In genomic region chr17:22128723-22129122, GRCh38 we compare ENCODE assay signal across 26 cellular contexts.
"Had no signal": no experiment of that assay in that cellular context is flagged by ENCODE, and none has a peak within 500 bp of the region (broad histone marks: within the 10 kb centered on the region; RNA-seq: fewer than 3 reads in every experiment).

No MANE protein-coding gene starts in this region.

- H3K27ac ChIP-seq: adrenal gland, Peyer's patch, SK-N-MC had no signal

- H3K4me3 ChIP-seq: adrenal gland, Peyer's patch, SK-N-MC had no signal

- H3K36me3 Mint-ChIP-seq: activated naive CD8-positive, alpha-beta T cell treated with anti-CD3 and anti-CD28 coated beads, Interleukin-2, amount 10 ng/mL, durations not matched to agents 7 days and 5 days had no signal

- DNase-seq: activated CD4-positive, alpha-beta T cell treated with anti-CD3 and anti-CD28 coated beads for 4 hours; activated CD8-positive, alpha-beta memory T cell treated with anti-CD3 and anti-CD28 coated beads, Interleukin-2, amount 50 U/mL, for 4 hours; activated CD8-positive, alpha-beta T cell treated with anti-CD3 and anti-CD28 coated beads for 36 hours; activated naive CD4-positive, alpha-beta T cell treated with anti-CD3 and anti-CD28 coated beads, Interleukin-2, amount 50 U/mL, for 16 hours; activated naive CD8-positive, alpha-beta T cell treated with anti-CD3 and anti-CD28 coated beads, Interleukin-2, amount 10 ng/mL, durations not matched to agents 7 days and 5 days; activated T-cell treated with anti-CD3 and anti-CD28 coated beads, Interleukin-2, amount 50 U/mL, for 72 hours; adrenal gland; anterior cingulate cortex; cerebellar nuclear complex; MV-4-11; NCI-H1092 treated with DMSO at 0.1 percent for 48 hours; NCI-H1417 treated with DMSO at 0.1 percent for 48 hours; NCI-H1694; NCI-H2029; NCI-H2171; NCI-H2227 treated with DMSO at 0.1 percent for 48 hours; NCI-H446 treated with DMSO at 0.1 percent for 48 hours; NCI-H526; NCI-H774; Peyer's patch; SIG-M5 had no signal

- ATAC-seq: activated CD4-positive, CD25-positive, alpha-beta regulatory T cell treated with anti-CD3 and anti-CD28 coated beads, Interleukin-2, amount 50 U/mL, for 24 hours; activated CD8-positive, alpha-beta T cell treated with anti-CD3 and anti-CD28 coated beads for 36 hours; activated T-cell treated with anti-CD3 and anti-CD28 coated beads, Interleukin-2, amount 50 U/mL, for 72 hours had no signal

- H3K4me1 Mint-ChIP-seq: activated naive CD8-positive, alpha-beta T cell treated with anti-CD3 and anti-CD28 coated beads, Interleukin-2, amount 10 ng/mL, durations not matched to agents 7 days and 5 days had no signal

- H3K27me3 Mint-ChIP-seq: activated CD8-positive, alpha-beta T cell treated with anti-CD3 and anti-CD28 coated beads for 36 hours; activated naive CD8-positive, alpha-beta T cell treated with anti-CD3 and anti-CD28 coated beads, Interleukin-2, amount 10 ng/mL, durations not matched to agents 7 days and 5 days; dendritic cell treated with granulocyte-macrophage colony-stimulating factor and Interleukin-4, amounts not matched to agents 40 ng/mL and 50 ng/mL, for 4 days had no signal

- H3K4me1 ChIP-seq: adrenal gland, Peyer's patch had no signal

- FAIRE-seq: colon had no signal

- H3K4me3 Mint-ChIP-seq: activated CD8-positive, alpha-beta T cell treated with anti-CD3 and anti-CD28 coated beads for 36 hours; activated naive CD8-positive, alpha-beta T cell treated with anti-CD3 and anti-CD28 coated beads, Interleukin-2, amount 10 ng/mL, durations not matched to agents 7 days and 5 days; activated T-cell treated with anti-CD3 and anti-CD28 coated beads, Interleukin-2, amount 50 U/mL, for 72 hours; dendritic cell treated with granulocyte-macrophage colony-stimulating factor and Interleukin-4, amounts not matched to agents 40 ng/mL and 50 ng/mL, for 4 days; T-helper 1 cell treated with Interleukin-12 subunit alpha and Interleukin-12 subunit beta and Interleukin-4 antibody, amounts not matched to agents 30 μg/mL and 1 μg/mL, for 36 hours had no signal

- H3K27me3 ChIP-seq: adrenal gland, Peyer's patch had no signal

- H3K36me3 ChIP-seq: adrenal gland, Peyer's patch had no signal

- H3K9me3 ChIP-seq: adrenal gland, Peyer's patch had no signal

- H3K27ac Mint-ChIP-seq: activated CD8-positive, alpha-beta T cell treated with anti-CD3 and anti-CD28 coated beads for 36 hours; activated naive CD8-positive, alpha-beta T cell treated with anti-CD3 and anti-CD28 coated beads, Interleukin-2, amount 10 ng/mL, durations not matched to agents 7 days and 5 days; activated T-cell treated with anti-CD3 and anti-CD28 coated beads, Interleukin-2, amount 50 U/mL, for 72 hours; dendritic cell treated with granulocyte-macrophage colony-stimulating factor and Interleukin-4, amounts not matched to agents 40 ng/mL and 50 ng/mL, for 4 days; T-helper 1 cell treated with Interleukin-12 subunit alpha and Interleukin-12 subunit beta and Interleukin-4 antibody, amounts not matched to agents 30 μg/mL and 1 μg/mL, for 36 hours had no signal
